In the genomic region with DNA sequence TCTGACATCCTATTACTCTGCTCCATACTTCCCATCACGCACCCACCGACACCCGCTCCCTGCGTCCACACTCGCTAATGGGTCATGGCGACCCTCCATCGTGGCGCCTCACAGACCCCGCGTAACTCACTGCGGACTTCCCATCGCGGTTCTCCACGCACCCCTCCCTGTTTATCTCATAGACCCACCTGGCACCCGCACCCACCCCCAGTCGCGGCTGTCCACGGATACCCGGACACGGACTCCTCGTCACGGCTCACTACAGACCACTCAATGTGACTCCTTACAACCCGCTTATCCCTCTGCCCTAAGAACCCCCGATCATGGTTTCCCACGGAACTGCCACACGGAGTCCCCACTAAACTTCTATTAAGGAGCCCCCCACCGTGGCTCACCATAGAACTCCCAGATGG, we compare ENCODE assay signal across 8 cellular contexts. TPM values are rescaled to one million over a fixed set of nuclear protein-coding genes. Genes with fewer than 3 reads are reported as not detected.
DNase-seq lines count a peak whose midpoint lies in the region; ATAC-seq, FAIRE-seq and TF ChIP-seq lines count a peak whose summit lies in the region.

No MANE protein-coding gene starts in this region.

- H3K4me1 ChIP-seq in A673 (ENCODE audit: insufficient read depth, low read length, poor library complexity, severe bottlenecking): peaks cover 3% of the 10 kb centered on the region
- H3K4me1 ChIP-seq in GM12878 (ENCODE audit: control insufficient read depth, insufficient read depth, low read length): peaks cover 11% of the 10 kb centered on the region
- H3K4me1 ChIP-seq in suprapubic skin: peaks cover 20% of the 10 kb centered on the region

- H3K27ac ChIP-seq in A673 (ENCODE audit: low read depth, low read length, poor library complexity, severe bottlenecking) (peak overlapping the region; percentile 64), GM12878 (ENCODE audit: control insufficient read depth, insufficient read depth) (peak overlapping the region; percentile 73), suprapubic skin (peak overlapping the region; percentile 65)

- SMC1A ChIA-PET in GM12878 (lab: Charles Lee; ENCODE audit: uncharacterized antibody, unreplicated experiment): no interaction called here

- DNase-seq in A673 (ENCODE audit: low spot score): no peak
- DNase-seq in GM12878 (ENCODE audit: low read depth, low spot score): no peak
- peak in 1 of 2 donors; percentile 46 for DNase-seq in left colon
- DNase-seq in suprapubic skin (ENCODE audit: low spot score in 2 of 2): peak in 1 of 2 donors; percentile 78
- no peak for DNase-seq in GM13976 (ENCODE audit: low spot score)

- under 1% methylated on average over 27 of the region's 27 CpGs for WGBS in GM12878 (ENCODE audit: insufficient coverage, insufficient replicate concordance, low lambda C conversion rate, missing lambda C conversion rate)
- 2% methylated on average over 27 of the region's 27 CpGs for WGBS in suprapubic skin

- no peaks in the 10 kb centered on the region for H3K27me3 ChIP-seq in A673 (replicated peaks; ENCODE audit: insufficient read depth, low read depth, low read length, poor library complexity)
- no peaks in the 10 kb centered on the region for H3K27me3 ChIP-seq in GM12878 (replicated peaks in 1 of 2; ENCODE audit: control insufficient read depth in 2 of 2, insufficient read depth in 2 of 2, low read length in 1 of 2)
- no peaks in the 10 kb centered on the region for H3K27me3 ChIP-seq in suprapubic skin

- H4K20me1 ChIP-seq in GM12878 (ENCODE audit: control insufficient read depth, insufficient read depth): no peaks in the 10 kb centered on the region

- H2AFZ ChIP-seq in GM12878 (ENCODE audit: control insufficient read depth, low read depth, low read length): peak overlapping the region; percentile 90

- peak; percentile 1 for ATAC-seq in HG02759 (IDR thresholded peaks at IDR 0.05; ENCODE audit: unreplicated experiment)
- peak; percentile 7 for ATAC-seq in GM12878
- peak; percentile 6 for ATAC-seq in left colon
- no peak for ATAC-seq in HG02623 (IDR thresholded peaks at IDR 0.05; ENCODE audit: unreplicated experiment)
- no peak for ATAC-seq in GM21737 (IDR thresholded peaks at IDR 0.05; ENCODE audit: unreplicated experiment)

- BruUV-seq in A673 (replicated peaks; lab: Mats Ljungman, UMichigan): no TSS peak
- no TSS peak for BruUV-seq in GM12878 (replicated peaks; lab: Mats Ljungman, UMichigan)

- no peak for TF ChIP-seq RAD21 in GM12878 (IDR thresholded peaks at IDR 0.05; ENCODE audit: insufficient read depth, low read depth, low read length)

- peaks cover 26% of the 10 kb centered on the region for H3K36me3 ChIP-seq in A673 (ENCODE audit: insufficient read depth, low read length, poor library complexity, severe bottlenecking)
- peaks cover 15 to 34% of the 10 kb centered on the region in 2 experiments; a peak in 3 of 4 replicates for H3K36me3 ChIP-seq in GM12878 (ENCODE audit: control insufficient read depth in 2 of 2, insufficient read depth in 2 of 2, low read length in 1 of 2)
- peaks cover 37% of the 10 kb centered on the region for H3K36me3 ChIP-seq in suprapubic skin

- in situ Hi-C loops in GM12878 (cut with MboI) (loop anchor here (10.0 to 25.0 kb wide), 3 partner anchors 68 to 1475 kb away; no protein-coding TSS in a partner anchor), GM13976 (cut with MboI; ENCODE audit: low sequenced_read_pairs, unreplicated experiment) (loop anchor here (10.0 kb wide), 1 partner anchor 68 kb away; no protein-coding TSS in a partner anchor)

- FAIRE-seq in GM12878 (lab: Jason Lieb, UNC): no peak

- no peaks in the 10 kb centered on the region for H3K9me3 ChIP-seq in A673 (ENCODE audit: low read depth, low read length, poor library complexity, severe bottlenecking)
- no peaks in the 10 kb centered on the region for H3K9me3 ChIP-seq in GM12878 (replicated peaks; ENCODE audit: control insufficient read depth, insufficient read depth, low read length)
- no peaks in the 10 kb centered on the region for H3K9me3 ChIP-seq in suprapubic skin

- POLR2A ChIA-PET in A673 (lab: Charles Lee; ENCODE audit: low non-redundant PET): no interaction called here
- POLR2A ChIA-PET in GM12878 (lab: Charles Lee): no interaction called here

- TF ChIP-seq EP300 in GM12878 (IDR thresholded peaks at IDR 0.05; ENCODE audit: borderline replicate concordance in 1 of 2, control insufficient read depth in 1 of 2, low read depth in 2 of 2, low read length in 2 of 2) (no peak), suprapubic skin (IDR thresholded peaks at IDR 0.05) (no peak)

- RAD21 ChIA-PET in GM12878 (lab: Charles Lee; ENCODE audit: unreplicated experiment): no interaction called here

- peak overlapping the region; percentile 59 for H3K9ac ChIP-seq in GM12878 (ENCODE audit: control insufficient read depth, insufficient read depth, low read length)

- TF ChIP-seq POLR2A in GM12878 (IDR thresholded peaks at IDR 0.05; ENCODE audit: low read depth, low read length): no peak
- TF ChIP-seq POLR2A in suprapubic skin (IDR thresholded peaks at IDR 0.05): no peak

- peaks cover 23% of the 10 kb centered on the region for H3K79me2 ChIP-seq in GM12878 (ENCODE audit: control insufficient read depth, insufficient read depth, low read length)

- peak overlapping the region; percentile 86 for H3K4me3 ChIP-seq in A673 (ENCODE audit: low read depth, low read length, poor library complexity, severe bottlenecking)
- H3K4me3 ChIP-seq in GM12878: peak overlapping the region; percentile 97
- H3K4me3 ChIP-seq in suprapubic skin: peak overlapping the region; percentile 88

- peak overlapping the region; percentile 86; the same call in 1 of the 2 replicates for H3K4me2 ChIP-seq in GM12878 (ENCODE audit: control insufficient read depth, insufficient read depth)

- CTCF ChIA-PET in A673 (lab: Charles Lee) (no interaction called here), GM12878 (lab: Yijun Ruan, JAX) (no interaction called here)

- TF ChIP-seq CTCF in A673 (conservative IDR thresholded peaks at IDR 0.05; ENCODE audit: low read depth, low read length) (no peak), GM12878 (IDR thresholded peaks at IDR 0.05 in 2 of 3, conservative IDR thresholded peaks at IDR 0.05 in 1 of 3; ENCODE audit: control insufficient read depth in 2 of 3, extremely low read depth in 1 of 3, insufficient read depth in 1 of 3, low read depth in 3 of 3, low read length in 3 of 3) (no peak), suprapubic skin (IDR thresholded peaks at IDR 0.05) (no peak), GM13976 (IDR thresholded peaks at IDR 0.05; ENCODE audit: borderline replicate concordance, control extremely low read depth, extremely low read depth, insufficient read depth, missing control alignments) (no peak)

- intact Hi-C loops in A673 (cut with micrococcal nuclease; ENCODE audit: unreplicated experiment): no loop called here
- intact Hi-C loops in GM12878 (cut with micrococcal nuclease; ENCODE audit: unreplicated experiment): loop anchor here (1.0 to 10.0 kb wide), 3 partner anchors 28 to 1332 kb away; partner anchors contain the start of gene SMAD7
- intact Hi-C loops in left colon (cut with DNase I, micrococcal nuclease): no loop called here

RNA-seq across cellular contexts. Expression of gene CXXC1, which starts 0.5 kb away (rescaled TPM):
- total RNA-seq in A673 (2021) (89.5 and 94.5 TPM in 2 replicates), GM12878 (2014; rRNA removed) (81.1 and 82.1 TPM in 2 replicates), GM12878 (2014; rRNA removed; fragmentation: Illumina TruSeq; extraction: Trizol) (48.5 and 51.2 TPM in 2 replicates), GM12878 (2021) (160 and 180 TPM in 2 replicates), left colon (10 to 100 TPM; 67.1 to 81.0 TPM), suprapubic skin (100 to 1,000 TPM; 102 to 193 (median 107) TPM)
- total RNA-seq in GM12878 (2013; cell fraction: nucleolus; rRNA removed): 110 and 131 TPM in 2 replicates
- polyA plus RNA-seq in GM12878 (2011; ENCODE audit: low read depth): 96.5 TPM
- polyA plus RNA-seq in GM12878 (2011; rRNA removed) (58.3 and 106 TPM in 2 replicates), GM12878 (2014; fragmentation: Illumina TruSeq; extraction: Trizol) (56.4 and 70.0 TPM in 2 replicates), GM12878 (2014; fragmentation: Nextera tagmentation; extraction: Ambion mirVana) (10 to 100 TPM in 1 of 2 experiments, 1 to 10 TPM in 1; 9.2 to 17.0 TPM), GM12878 (2014; rRNA removed) (161 and 206 TPM in 2 replicates), GM12878 (2016; fragmentation: Nextera tagmentation; extraction: Ambion mirVana) (100 to 1,000 TPM; 147 to 148 TPM)
- 179 and 292 TPM in 2 replicates for polyA plus RNA-seq in GM12878 (2011; cell fraction: cytosol; rRNA removed)
- polyA plus RNA-seq in GM12878 (2011; cell fraction: nucleus; rRNA removed): 1,325 and 1,540 TPM in 2 replicates
- polyA plus RNA-seq in GM12878 (2012): 187 and 242 TPM in 2 replicates
- 65.9 and 109 TPM in 2 replicates for polyA minus RNA-seq in GM12878 (2011; rRNA and poly(A)+ RNA removed)
- 35.4 and 47.8 TPM in 2 replicates for polyA minus RNA-seq in GM12878 (2011; cell fraction: cytosol; rRNA and poly(A)+ RNA removed)
- 83.8 and 143 TPM in 2 replicates for polyA minus RNA-seq in GM12878 (2011; cell fraction: nucleus; rRNA and poly(A)+ RNA removed)

RNA-seq across cellular contexts. Expression of gene MBD1, which starts 5.7 kb away (rescaled TPM):
- total RNA-seq in A673 (2021) (65.2 and 70.8 TPM in 2 replicates), GM12878 (2014; rRNA removed) (56.9 and 59.9 TPM in 2 replicates), GM12878 (2014; rRNA removed; fragmentation: Illumina TruSeq; extraction: Trizol) (35.4 and 39.2 TPM in 2 replicates), GM12878 (2021) (83.0 and 97.7 TPM in 2 replicates), left colon (10 to 100 TPM; 66.4 to 68.0 TPM), suprapubic skin (100 to 1,000 TPM; 107 to 145 (median 110) TPM)
- 197 and 225 TPM in 2 replicates for total RNA-seq in GM12878 (2013; cell fraction: nucleolus; rRNA removed)
- 42.0 TPM for polyA plus RNA-seq in GM12878 (2011; ENCODE audit: low read depth)
- polyA plus RNA-seq in GM12878 (2011; rRNA removed) (61.3 and 91.0 TPM in 2 replicates), GM12878 (2014; fragmentation: Illumina TruSeq; extraction: Trizol) (40.6 and 45.4 TPM in 2 replicates), GM12878 (2014; fragmentation: Nextera tagmentation; extraction: Ambion mirVana) (10 to 100 TPM in 1 of 2 experiments, 1 to 10 TPM in 1; 8.4 to 12.4 TPM), GM12878 (2014; rRNA removed) (79.0 and 92.6 TPM in 2 replicates), GM12878 (2016; fragmentation: Nextera tagmentation; extraction: Ambion mirVana) (10 to 100 TPM; 59.8 to 60.2 TPM)
- 84.2 and 109 TPM in 2 replicates for polyA plus RNA-seq in GM12878 (2011; cell fraction: cytosol; rRNA removed)
- polyA plus RNA-seq in GM12878 (2011; cell fraction: nucleus; rRNA removed): 621 and 682 TPM in 2 replicates
- polyA plus RNA-seq in GM12878 (2012): 82.8 and 83.1 TPM in 2 replicates
- polyA minus RNA-seq in GM12878 (2011; rRNA and poly(A)+ RNA removed): 60.2 and 100 TPM in 2 replicates
- 40.6 and 44.4 TPM in 2 replicates for polyA minus RNA-seq in GM12878 (2011; cell fraction: cytosol; rRNA and poly(A)+ RNA removed)
- polyA minus RNA-seq in GM12878 (2011; cell fraction: nucleus; rRNA and poly(A)+ RNA removed): 124 and 168 TPM in 2 replicates

RNA-seq across cellular contexts. Expression of gene CFAP53, which starts 20.7 kb away (rescaled TPM):
- total RNA-seq in A673 (2021) (0.22 and 0.26 TPM in 2 replicates), GM12878 (2014; rRNA removed) (not detected in 2 replicates), GM12878 (2014; rRNA removed; fragmentation: Illumina TruSeq; extraction: Trizol) (0.09 TPM in 2 replicates), GM12878 (2021) (0.26 TPM in 1 of 2 replicates, not detected in the other), left colon (under 1 TPM; 0.24 to 0.28 TPM), suprapubic skin (under 1 TPM in 1 of 4 donors, not detected in 3; 0.34 TPM)
- 1.3 TPM in 2 replicates for total RNA-seq in GM12878 (2013; cell fraction: nucleolus; rRNA removed)
- not detected for polyA plus RNA-seq in GM12878 (2011; ENCODE audit: low read depth)
- polyA plus RNA-seq in GM12878 (2011; rRNA removed) (0.30 and 0.48 TPM in 2 replicates), GM12878 (2014; fragmentation: Illumina TruSeq; extraction: Trizol) (0.12 TPM in 1 of 2 replicates, not detected in the other), GM12878 (2014; fragmentation: Nextera tagmentation; extraction: Ambion mirVana) (under 1 TPM; 0.05 to 0.06 TPM), GM12878 (2014; rRNA removed) (0.13 TPM in 1 of 2 replicates, not detected in the other), GM12878 (2016; fragmentation: Nextera tagmentation; extraction: Ambion mirVana) (under 1 TPM; 0.10 to 0.31 TPM)
- polyA plus RNA-seq in GM12878 (2011; cell fraction: cytosol; rRNA removed): 0.12 and 0.13 TPM in 2 replicates
- 0.41 and 0.69 TPM in 2 replicates for polyA plus RNA-seq in GM12878 (2011; cell fraction: nucleus; rRNA removed)
- polyA plus RNA-seq in GM12878 (2012): 0.08 and 0.24 TPM in 2 replicates
- 0.10 and 0.22 TPM in 2 replicates for polyA minus RNA-seq in GM12878 (2011; rRNA and poly(A)+ RNA removed)
- not detected in 2 replicates for polyA minus RNA-seq in GM12878 (2011; cell fraction: cytosol; rRNA and poly(A)+ RNA removed)
- polyA minus RNA-seq in GM12878 (2011; cell fraction: nucleus; rRNA and poly(A)+ RNA removed): 0.19 and 0.24 TPM in 2 replicates

Comparison
In these comparisons a context has a peak if more than half of its experiments do, and no peak if none do; other contexts are left out.
1. ATAC-seq: peak in HG02759 (single experiment), GM12878 (single experiment) and left colon (single experiment); none in HG02623 (single experiment) and GM21737 (single experiment).
2. Peak in every context shown above with its lines, with median percentiles within 50 percentile points of each other: H3K27ac ChIP-seq and H3K4me3 ChIP-seq.